9 cellular contexts compared by ENCODE assay signal in the genomic region with DNA sequence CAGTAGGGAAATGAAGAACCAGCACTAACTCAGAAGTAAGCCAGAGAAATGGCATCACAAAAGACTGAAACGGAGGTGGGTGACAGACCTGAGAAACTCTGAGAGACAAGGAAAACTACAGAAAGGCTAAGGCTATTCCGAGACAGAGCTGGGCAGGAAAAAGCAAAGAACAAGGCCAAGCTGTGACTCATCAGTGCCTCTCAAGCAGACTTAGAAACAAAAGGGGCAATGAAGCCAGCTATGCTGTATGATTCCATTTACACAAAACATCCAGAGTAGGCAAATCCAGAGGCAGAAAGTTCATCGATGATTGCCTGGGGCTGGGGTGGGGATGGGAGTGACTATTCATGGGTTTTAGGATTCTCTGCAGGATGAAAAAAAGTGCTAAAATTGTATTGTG. TPM values are rescaled to one million over a fixed set of nuclear protein-coding genes. Genes with fewer than 3 reads are reported as not detected.
A peak's percentile ranks its signal among the peaks of the same experiment; 100 is the strongest.
DNase-seq lines count a peak whose midpoint lies in the region; ATAC-seq and TF ChIP-seq lines count a peak whose summit lies in the region.
"Had no signal": no experiment of that assay in that cellular context is flagged by ENCODE, and none has a peak within 500 bp of the region (broad histone marks: within the 10 kb centered on the region; RNA-seq: fewer than 3 reads in every experiment).

No MANE protein-coding gene starts in this region.

- no peak overlapping the region for H3K4me3 ChIP-seq in tibial nerve

- no peaks in the 10 kb centered on the region for H3K9me3 ChIP-seq in tibial nerve

- DNase-seq in NCI-H446 treated with DMSO at 0.1 percent for 48 hours (lab: John Stamatoyannopoulos, UW) (peak; percentile 52), dermis blood vessel endothelial cell (peak; percentile 96), lung microvascular endothelial cell (ENCODE audit: low read depth in 2 of 2) (peak; percentile 28 to 94), tibial nerve (ENCODE audit: low spot score in 2 of 2) (peak in 1 of 2 donors; percentile 24), cerebellar nuclear complex (lab: John Stamatoyannopoulos, UW) (no peak)
- DNase-seq in NK-92 treated with Interleukin-12 subunit alpha and Interleukin-12 subunit beta, amount 100 ng/mL, for 24 hours (lab: John Stamatoyannopoulos, UW): no peak
- DNase-seq: KG1, WERI-Rb-1 had no signal

- peak in 1 of 2 donors; percentile 29 for TF ChIP-seq EP300 in tibial nerve (IDR thresholded peaks at IDR 0.05)

- no peak for TF ChIP-seq CTCF in tibial nerve (IDR thresholded peaks at IDR 0.05)

- WGBS in tibial nerve, 2 donors: 28 to 30% methylated on average over 3 of the region's 3 CpGs

- ATAC-seq in HG03571 (IDR thresholded peaks at IDR 0.05; ENCODE audit: unreplicated experiment): no peak

- H3K36me3 ChIP-seq in tibial nerve: peaks cover 0 to 5% (median 0%) of the 10 kb centered on the region in 3 donors

- peaks cover 3 to 50% (median 18%) of the 10 kb centered on the region in 4 donors for H3K4me1 ChIP-seq in tibial nerve

- TF ChIP-seq POLR2A in tibial nerve (IDR thresholded peaks at IDR 0.05): no peak

- H3K27me3 ChIP-seq in tibial nerve: no peaks in the 10 kb centered on the region

- peak overlapping the region; percentile 23 to 73 (median 54) for H3K27ac ChIP-seq in tibial nerve
- H3K27ac ChIP-seq: WERI-Rb-1 had no signal

RNA-seq across cellular contexts. Expression of gene SLC23A2, which starts 50.0 kb away (rescaled TPM):
- total RNA-seq in dermis blood vessel endothelial cell (18.2 and 25.0 TPM in 2 replicates), lung microvascular endothelial cell (13.1 and 14.7 TPM in 2 replicates), tibial nerve (10 to 100 TPM; 30.6 to 48.5 (median 40.6) TPM)

Comparison
In these comparisons a context has a peak if more than half of its experiments do, and no peak if none do; other contexts are left out.
1. DNase-seq: peak in NCI-H446 treated with DMSO at 0.1 percent for 48 hours (single experiment), dermis blood vessel endothelial cell (single experiment) and lung microvascular endothelial cell (2 of 2); none in cerebellar nuclear complex (0 of 2) and NK-92 treated with Interleukin-12 subunit alpha and Interleukin-12 subunit beta, amount 100 ng/mL, for 24 hours (single experiment).